In genomic region chr3:197496746-197497125, GRCh38 we compare ENCODE assay signal across 1 cellular context.
TF ChIP-seq lines count a peak whose summit lies in the region.

No MANE protein-coding gene starts in this region.

TF ChIP-seq in HepG2, 621 proteins besides CTCF, POLR2A, EP300 and RAD21:
- TF ChIP-seq ZNF460 (CRISPR knock-in tag; IDR thresholded peaks at IDR 0.05; ENCODE audit: borderline replicate concordance) (no peak), GMEB1 (CRISPR knock-in tag; IDR thresholded peaks at IDR 0.05; ENCODE audit: borderline replicate concordance) (no peak), RNF2 (conservative IDR thresholded peaks at IDR 0.05; ENCODE audit: low read depth) (no peak), FOXJ3 (CRISPR knock-in tag; IDR thresholded peaks at IDR 0.05; ENCODE audit: borderline replicate concordance) (no peak), SRF (IDR thresholded peaks at IDR 0.05; ENCODE audit: low read depth, low read length) (no peak), GLI4 (CRISPR knock-in tag; IDR thresholded peaks at IDR 0.05; ENCODE audit: borderline replicate concordance) (no peak), ZNF296 (CRISPR knock-in tag; conservative IDR thresholded peaks at IDR 0.05) (no peak), SMC3 (IDR thresholded peaks at IDR 0.05; ENCODE audit: low read length) (no peak)
